24 cellular contexts compared by ENCODE assay signal in the genomic region with DNA sequence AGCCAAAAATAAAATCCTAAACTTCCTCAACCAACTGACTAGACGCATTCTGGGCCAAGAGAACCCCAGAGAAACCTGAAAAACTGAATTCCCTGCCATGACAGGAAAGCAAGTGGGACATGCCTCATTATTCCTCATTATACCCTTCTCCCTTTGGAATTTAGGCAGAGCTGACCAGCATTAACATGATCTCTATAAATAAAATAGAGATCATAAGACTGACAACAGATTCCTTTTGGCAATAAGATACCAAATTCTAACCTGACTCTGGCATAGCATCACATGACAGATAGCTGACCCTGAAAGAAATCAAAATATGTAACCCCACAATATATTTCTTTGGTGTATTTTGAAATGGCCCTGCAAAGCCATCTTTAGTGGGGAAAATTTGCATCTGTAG.
DNase-seq lines count a peak whose midpoint lies in the region; ATAC-seq and TF ChIP-seq lines count a peak whose summit lies in the region.
"Had no signal": no experiment of that assay in that cellular context is flagged by ENCODE, and none has a peak within 500 bp of the region (broad histone marks: within the 10 kb centered on the region; RNA-seq: fewer than 3 reads in every experiment).

No MANE protein-coding gene starts in this region.

- H3K79me2 ChIP-seq in mesendoderm (ENCODE audit: control insufficient read depth, insufficient read depth, low read length) (no peaks in the 10 kb centered on the region), parathyroid adenoma (no peaks in the 10 kb centered on the region)

- peaks cover 35% of the 10 kb centered on the region for H3K4me1 ChIP-seq in mesendoderm (ENCODE audit: control insufficient read depth, low read depth, low read length)
- peaks cover 29% of the 10 kb centered on the region for H3K4me1 ChIP-seq in parathyroid adenoma
- peaks cover 33 to 47% of the 10 kb centered on the region in 2 donors for H3K4me1 ChIP-seq in gastrocnemius medialis
- H3K4me1 ChIP-seq: BE2C had no signal

- H3K4me2 ChIP-seq in mesendoderm (ENCODE audit: low read length) (no peak overlapping the region), parathyroid adenoma (ENCODE audit: low read length) (no peak overlapping the region)
- H3K4me2 ChIP-seq: BLaER1 had no signal

- TF ChIP-seq CTCF in parathyroid adenoma (IDR thresholded peaks at IDR 0.05) (no peak), gastrocnemius medialis (IDR thresholded peaks at IDR 0.05 in 4 of 5, conservative IDR thresholded peaks at IDR 0.05 in 1 of 5) (no peak)

- intact Hi-C loops in gastrocnemius medialis (cut with DNase I; ENCODE audit: low total_unique reads) = no loop called here

- peak overlapping the region; percentile 80 for H3K18ac ChIP-seq in mesendoderm (ENCODE audit: low read length)

- no peaks in the 10 kb centered on the region for H3K27me3 ChIP-seq in mesendoderm (ENCODE audit: insufficient read depth, low read length, poor library complexity)
- no peaks in the 10 kb centered on the region for H3K27me3 ChIP-seq in parathyroid adenoma (ENCODE audit: control insufficient read depth, insufficient read depth, low read length)
- no peaks in the 10 kb centered on the region for H3K27me3 ChIP-seq in gastrocnemius medialis
- H3K27me3 ChIP-seq: BE2C, BLaER1 had no signal

- no peak overlapping the region for H2AK5ac ChIP-seq in mesendoderm (ENCODE audit: low read length)

- no peak overlapping the region for H3K9ac ChIP-seq in mesendoderm (ENCODE audit: low read length)
- H3K9ac ChIP-seq in parathyroid adenoma = no peak overlapping the region
- H3K9ac ChIP-seq: BLaER1 had no signal

- WGBS in mesendoderm (ENCODE audit: extremely low coverage, insufficient coverage, low lambda C conversion rate) = no CpG with 5 or more reads among the region's 1 CpG

- H3K4ac ChIP-seq in mesendoderm (ENCODE audit: low read depth, low read length) = no peak overlapping the region

- in situ Hi-C loops in gastrocnemius medialis (cut with MboI; ENCODE audit: low sequenced_read_pairs in 4 of 4) = no loop called here

- ATAC-seq in gastrocnemius medialis = peak; percentile 50 to 58
- ATAC-seq in GM18858 (IDR thresholded peaks at IDR 0.05; ENCODE audit: unreplicated experiment) = no peak
- ATAC-seq: GM12878 had no signal

- H3K23ac ChIP-seq in mesendoderm (ENCODE audit: low read length) = no peak overlapping the region

- H3K9me3 ChIP-seq in parathyroid adenoma (ENCODE audit: control insufficient read depth, low read length) (no peaks in the 10 kb centered on the region), gastrocnemius medialis (no peaks in the 10 kb centered on the region)
- H3K9me3 ChIP-seq: BE2C, BLaER1 had no signal

- H4K5ac ChIP-seq in mesendoderm (ENCODE audit: low read length) = no peak overlapping the region

- no peak overlapping the region for H3K27ac ChIP-seq in mesendoderm (ENCODE audit: low read depth, low read length)
- H3K27ac ChIP-seq in parathyroid adenoma = no peak overlapping the region
- peak overlapping the region; percentile 54 to 71 (median 60) for H3K27ac ChIP-seq in gastrocnemius medialis
- H3K27ac ChIP-seq: BLaER1 had no signal

- H3K56ac ChIP-seq in mesendoderm (ENCODE audit: low read length) = no peak overlapping the region

- no peaks in the 10 kb centered on the region for H3K79me1 ChIP-seq in mesendoderm (ENCODE audit: low read length)

- peak overlapping the region; percentile 78 for H2BK120ac ChIP-seq in mesendoderm (ENCODE audit: low read depth, low read length)

- no peak for TF ChIP-seq POLR2A in gastrocnemius medialis (IDR thresholded peaks at IDR 0.05)

- DNase-seq in mesendoderm = no peak
- no peak for DNase-seq in gastrocnemius medialis
- no peak for DNase-seq in activated naive CD4-positive, alpha-beta T cell treated with Interleukin-2 at 50 U/mL for 16 hours
- DNase-seq in SKM-1 (lab: John Stamatoyannopoulos, UW; ENCODE audit: unreplicated experiment) = no peak
- no peak for DNase-seq in activated naive CD4-positive, alpha-beta T cell (lab: John Stamatoyannopoulos, UW)
- DNase-seq: 8988T; ACHN; BE2C; C1 segment of cervical spinal cord; CD4-positive, alpha-beta memory T cell; CD4-positive, CD25-positive, alpha-beta regulatory T cell; CD8-positive, alpha-beta memory T cell; COR-L47; DMS 273 treated with DMSO at 0.1 percent for 48 hours; DMS153; DMS53; DMS79; DND-41; EL; GDM1 had no signal

- H2BK15ac ChIP-seq in mesendoderm (replicated peaks; ENCODE audit: low read depth) = no peak overlapping the region

- H2BK5ac ChIP-seq in mesendoderm (ENCODE audit: low read length) = no peak overlapping the region

- H3K36me3 ChIP-seq in mesendoderm (ENCODE audit: control insufficient read depth, insufficient read depth, low read length) = no peaks in the 10 kb centered on the region
- H3K36me3 ChIP-seq in parathyroid adenoma (ENCODE audit: control insufficient read depth, insufficient read depth, low read length) = no peaks in the 10 kb centered on the region
- no peaks in the 10 kb centered on the region for H3K36me3 ChIP-seq in gastrocnemius medialis
- H3K36me3 ChIP-seq: BE2C, BLaER1 had no signal

- H3K4me3 ChIP-seq in mesendoderm (ENCODE audit: low read length) = no peak overlapping the region
- H3K4me3 ChIP-seq in parathyroid adenoma (ENCODE audit: low read depth, low read length) = no peak overlapping the region
- no peak overlapping the region for H3K4me3 ChIP-seq in gastrocnemius medialis
- H3K4me3 ChIP-seq: BLaER1, GM12878 had no signal

- H4K8ac ChIP-seq in mesendoderm (ENCODE audit: low read depth, low read length) = peak overlapping the region; percentile 3

- peak overlapping the region; percentile 3 for H2AFZ ChIP-seq in parathyroid adenoma

Comparison
In these comparisons a context has a peak if more than half of its experiments do, and no peak if none do; other contexts are left out.
1. H3K27ac ChIP-seq: peak in gastrocnemius medialis (4 of 4); none in mesendoderm (single experiment) and parathyroid adenoma (single experiment).